8 cellular contexts compared by ENCODE assay signal in the genomic region with DNA sequence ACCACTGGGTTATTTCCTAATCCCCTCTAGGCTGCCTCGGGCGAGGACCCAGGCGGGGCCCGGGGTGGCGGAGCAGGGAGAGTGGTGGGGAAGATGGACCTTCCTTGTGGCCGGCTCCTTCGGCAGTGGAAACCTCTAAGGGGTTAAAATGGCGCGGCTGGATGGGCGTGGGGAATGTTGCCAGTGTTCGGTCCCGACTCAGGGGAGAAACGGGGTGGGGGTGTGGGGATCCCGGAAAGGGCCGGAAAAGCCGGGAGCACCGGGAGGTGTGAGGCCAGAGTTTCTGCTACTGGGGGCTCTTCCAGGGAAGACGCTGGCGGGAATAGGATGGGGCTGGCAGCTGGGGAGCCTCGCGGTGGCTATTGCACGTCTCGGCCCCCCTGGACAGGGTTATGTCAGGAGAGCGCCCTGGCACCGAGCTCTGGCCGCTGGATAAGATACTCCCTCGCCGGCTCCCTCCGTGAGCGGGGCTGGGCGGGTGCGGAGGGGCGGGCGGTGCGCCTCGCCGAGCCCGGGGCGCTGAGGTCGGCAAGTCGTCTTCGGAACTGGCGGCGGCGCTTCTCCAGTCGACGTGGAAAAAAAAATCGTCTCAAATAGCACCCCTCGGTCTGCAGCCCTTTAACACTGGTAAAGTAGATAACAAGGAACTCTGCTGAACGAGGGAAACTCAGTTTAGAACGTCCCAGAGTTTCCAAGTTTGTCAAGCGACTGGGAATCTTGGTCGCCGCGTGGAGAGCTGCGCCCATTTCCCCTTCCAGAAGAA.
A peak's percentile ranks its signal among the peaks of the same experiment; 100 is the strongest.
DNase-seq lines count a peak whose midpoint lies in the region; ATAC-seq and TF ChIP-seq lines count a peak whose summit lies in the region.

No MANE protein-coding gene starts in this region.

- H3K4me3 ChIP-seq in MG63, result peak overlapping the region; percentile 45
- peak overlapping the region; percentile 9 for H3K4me3 ChIP-seq in cardiac muscle cell
- peak overlapping the region; percentile 77 for H3K4me3 ChIP-seq in psoas muscle
- no peak overlapping the region for H3K4me3 ChIP-seq in HAP-1

- H3K9me3 ChIP-seq in MG63, result no peaks in the 10 kb centered on the region
- H3K9me3 ChIP-seq in cardiac muscle cell (ENCODE audit: low read depth), result no peaks in the 10 kb centered on the region
- H3K9me3 ChIP-seq in psoas muscle, result no peaks in the 10 kb centered on the region
- no peaks in the 10 kb centered on the region for H3K9me3 ChIP-seq in HAP-1

- DNase-seq in CD1c-positive myeloid dendritic cell (ENCODE audit: extremely low spot score) (peak; percentile 36), MG63 (peak; percentile 70), cardiac muscle cell (ENCODE audit: low read depth in 1 of 2, low spot score in 1 of 2) (peak; percentile 35 to 61), psoas muscle (peak; percentile 81 to 88), HAP-1 (ENCODE audit: low spot score in 2 of 2) (no peak), occipital lobe (lab: John Stamatoyannopoulos, UW) (no peak)
- peak; percentile 18 for DNase-seq in activated effector memory CD4-positive, alpha-beta T cell treated with Interleukin-2 at 50 U/mL for 16 hours

- intact Hi-C loops in psoas muscle (cut with DNase I), result loop anchor here (5.0 to 10.0 kb wide), 3 partner anchors 247 to 475 kb away; no protein-coding TSS in a partner anchor

- no peak overlapping the region for H3K27ac ChIP-seq in cardiac muscle cell
- peak overlapping the region; percentile 71 for H3K27ac ChIP-seq in psoas muscle

- peak; percentile 34 to 64 (median 47) for ATAC-seq in psoas muscle
- no peak for ATAC-seq in GM19397 (IDR thresholded peaks at IDR 0.05; ENCODE audit: unreplicated experiment)

- H3K27me3 ChIP-seq in MG63 (no peaks in the 10 kb centered on the region), cardiac muscle cell (peaks cover 95% of the 10 kb centered on the region), psoas muscle (ENCODE audit: insufficient read depth in 3 of 3, low read length in 2 of 3) (peaks cover 0 to 7% (median 6%) of the 10 kb centered on the region in 3 donors), HAP-1 (ENCODE audit: low read depth) (no peaks in the 10 kb centered on the region)

- H3K4me1 ChIP-seq in cardiac muscle cell (ENCODE audit: low read depth) (peaks cover 14% of the 10 kb centered on the region), psoas muscle (peaks cover 14% of the 10 kb centered on the region), HAP-1 (peaks cover 10% of the 10 kb centered on the region)

- in situ Hi-C loops in HAP-1 (cut with MboI; ENCODE audit: low sequenced_read_pairs), result no loop called here

- WGBS in psoas muscle, 3 donors, result 1 to 2% (median 1%) methylated on average over 50 to 56 of the region's 56 CpGs

- H3K36me3 ChIP-seq in MG63, result no peaks in the 10 kb centered on the region
- H3K36me3 ChIP-seq in cardiac muscle cell, result no peaks in the 10 kb centered on the region
- no peaks in the 10 kb centered on the region for H3K36me3 ChIP-seq in psoas muscle (ENCODE audit: insufficient read depth in 1 of 2, low read depth in 1 of 2)
- no peaks in the 10 kb centered on the region for H3K36me3 ChIP-seq in HAP-1 (replicated peaks)

- TF ChIP-seq CTCF in cardiac muscle cell (IDR thresholded peaks at IDR 0.05; ENCODE audit: low read depth, low read length), result no peak
- no peak for TF ChIP-seq CTCF in psoas muscle (IDR thresholded peaks at IDR 0.05)

Comparison
In these comparisons a context has a peak if more than half of its experiments do, and no peak if none do; other contexts are left out.
1. DNase-seq: peak in CD1c-positive myeloid dendritic cell (single experiment), MG63 (single experiment), activated effector memory CD4-positive, alpha-beta T cell treated with Interleukin-2 at 50 U/mL for 16 hours (single experiment), cardiac muscle cell (2 of 2) and psoas muscle (2 of 2); none in HAP-1 (0 of 2) and occipital lobe (single experiment).